2 cellular contexts compared by ENCODE assay signal in genomic region chr20:33700696-33701441, GRCh38. TPM values are rescaled to one million over a fixed set of nuclear protein-coding genes. Genes with fewer than 3 reads are reported as not detected.
"Had no signal": no experiment of that assay in that cellular context is flagged by ENCODE, and none has a peak within 500 bp of the region (broad histone marks: within the 10 kb centered on the region; RNA-seq: fewer than 3 reads in every experiment).

No MANE protein-coding gene starts in this region.

RNA-seq across cellular contexts. Expression of gene ACTL10, which starts 34.1 kb away (rescaled TPM):
- total RNA-seq: M059J, NCI-H460 had no signal
